In the genomic region with DNA sequence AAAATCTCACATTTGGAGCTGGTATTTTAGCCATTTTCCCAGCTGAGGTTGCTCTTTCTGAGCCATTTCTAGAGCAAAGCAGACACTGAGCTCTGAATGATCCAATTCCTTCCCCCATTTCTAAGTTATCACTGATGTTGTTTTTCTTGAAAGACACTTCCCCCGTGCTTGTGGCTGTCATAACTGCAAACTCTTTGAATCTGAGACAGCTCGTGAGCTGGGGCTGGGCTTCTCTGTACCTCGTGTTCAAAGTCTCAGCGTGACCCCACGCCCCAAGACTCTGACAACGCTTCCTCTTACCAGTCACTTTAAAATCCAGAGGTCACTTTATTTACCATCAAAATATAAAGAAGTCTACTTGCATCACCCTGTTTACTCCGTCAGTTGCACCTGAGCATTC, we compare ENCODE assay signal across 10 cellular contexts. TPM values are rescaled to one million over a fixed set of nuclear protein-coding genes. Genes with fewer than 3 reads are reported as not detected.
DNase-seq lines count a peak whose midpoint lies in the region; ATAC-seq and TF ChIP-seq lines count a peak whose summit lies in the region.
"Had no signal": no experiment of that assay in that cellular context is flagged by ENCODE, and none has a peak within 500 bp of the region (broad histone marks: within the 10 kb centered on the region; RNA-seq: fewer than 3 reads in every experiment).

No MANE protein-coding gene starts in this region.

- H3K4me3 Mint-ChIP-seq in CD14-positive monocyte (peak overlapping the region in 1 of 2 donors; percentile 28), WTC11 (no peak overlapping the region), osteocyte (ENCODE audit: unreplicated experiment) (no peak overlapping the region)
- H3K4me3 Mint-ChIP-seq in stimulated activated memory B cell treated with anti-CD40 and anti-IgM and Interleukin-4, amounts not matched to agents 10 μg/mL and 1 μg/mL and 100 μg/mL, for 72 hours = no peak overlapping the region

- POLR2A ChIA-PET in WTC11 (lab: Charles Lee) = no interaction called here

- ATAC-seq in WTC11 = no peak
- no peak for ATAC-seq in stimulated activated memory B cell treated with anti-CD40 and anti-IgM and Interleukin-4, amounts not matched to agents 10 μg/mL and 1 μg/mL and 100 μg/mL, for 72 hours
- ATAC-seq in GM21360 (IDR thresholded peaks at IDR 0.05; ENCODE audit: unreplicated experiment) = no peak

- DNase-seq in CD14-positive monocyte (ENCODE audit: low spot score) (peak; percentile 82), WTC11 (ENCODE audit: low spot score) (no peak), osteocyte (ENCODE audit: extremely low spot score, unreplicated experiment) (peak; percentile 44), SW480 (ENCODE audit: low spot score) (no peak), NCI-H69 (lab: John Stamatoyannopoulos, UW) (no peak)
- peak; percentile 41 for DNase-seq in activated naive CD4-positive, alpha-beta T cell treated with anti-CD3 and anti-CD28 coated beads, Interleukin-2, amount 50 U/mL, for 16 hours
- DNase-seq: NCI-H526 treated with DMSO at 0.1 percent for 48 hours had no signal

- CTCF ChIA-PET in WTC11 (lab: Charles Lee) = no interaction called here

- H3K4me1 Mint-ChIP-seq in CD14-positive monocyte = peaks cover 23% of the 10 kb centered on the region
- H3K4me1 Mint-ChIP-seq in WTC11 = peaks cover 17% of the 10 kb centered on the region
- peaks cover 2% of the 10 kb centered on the region for H3K4me1 Mint-ChIP-seq in osteocyte (ENCODE audit: unreplicated experiment)
- H3K4me1 Mint-ChIP-seq in stimulated activated memory B cell treated with anti-CD40 and anti-IgM and Interleukin-4, amounts not matched to agents 10 μg/mL and 1 μg/mL and 100 μg/mL, for 72 hours = peaks cover 2% of the 10 kb centered on the region

- TF ChIP-seq CTCF in CD14-positive monocyte (IDR thresholded peaks at IDR 0.05) = no peak
- no peak for TF ChIP-seq CTCF in WTC11 (IDR thresholded peaks at IDR 0.05)
- TF ChIP-seq CTCF in osteocyte (IDR thresholded peaks at IDR 0.05) = no peak

- peaks cover 0 to 2% (median 0%) of the 10 kb centered on the region in 7 donors for H3K9me3 Mint-ChIP-seq in CD14-positive monocyte
- H3K9me3 Mint-ChIP-seq in WTC11 = no peaks in the 10 kb centered on the region
- no peaks in the 10 kb centered on the region for H3K9me3 Mint-ChIP-seq in osteocyte (ENCODE audit: unreplicated experiment)
- no peaks in the 10 kb centered on the region for H3K9me3 Mint-ChIP-seq in stimulated activated memory B cell treated with anti-CD40 and anti-IgM and Interleukin-4, amounts not matched to agents 10 μg/mL and 1 μg/mL and 100 μg/mL, for 72 hours

- H3K27ac Mint-ChIP-seq in CD14-positive monocyte = peak overlapping the region; percentile 9 to 93 (median 76)
- peak overlapping the region; percentile 82 for H3K27ac Mint-ChIP-seq in WTC11
- H3K27ac Mint-ChIP-seq in osteocyte (ENCODE audit: unreplicated experiment) = no peak overlapping the region
- H3K27ac Mint-ChIP-seq in stimulated activated memory B cell treated with anti-CD40 and anti-IgM and Interleukin-4, amounts not matched to agents 10 μg/mL and 1 μg/mL and 100 μg/mL, for 72 hours = no peak overlapping the region

- intact Hi-C loops in CD14-positive monocyte (cut with micrococcal nuclease) = no loop called here

- H3K27me3 Mint-ChIP-seq in CD14-positive monocyte (ENCODE audit: low read depth in 3 of 3) (peaks cover 0 to 5% (median 3%) of the 10 kb centered on the region in 3 donors), WTC11 (ENCODE audit: low read depth) (no peaks in the 10 kb centered on the region), osteocyte (ENCODE audit: unreplicated experiment) (no peaks in the 10 kb centered on the region)
- H3K27me3 Mint-ChIP-seq in stimulated activated memory B cell treated with anti-CD40 and anti-IgM and Interleukin-4, amounts not matched to agents 10 μg/mL and 1 μg/mL and 100 μg/mL, for 72 hours = no peaks in the 10 kb centered on the region

- H3K36me3 Mint-ChIP-seq in CD14-positive monocyte (peaks cover 53 to 63% of the 10 kb centered on the region in 2 donors), WTC11 (no peaks in the 10 kb centered on the region), osteocyte (ENCODE audit: unreplicated experiment) (peaks cover 13% of the 10 kb centered on the region)
- peaks cover 72% of the 10 kb centered on the region for H3K36me3 Mint-ChIP-seq in stimulated activated memory B cell treated with anti-CD40 and anti-IgM and Interleukin-4, amounts not matched to agents 10 μg/mL and 1 μg/mL and 100 μg/mL, for 72 hours

TF ChIP-seq in WTC11, 78 proteins besides CTCF, POLR2A, EP300 and RAD21:
- TF ChIP-seq, protein P1, sequence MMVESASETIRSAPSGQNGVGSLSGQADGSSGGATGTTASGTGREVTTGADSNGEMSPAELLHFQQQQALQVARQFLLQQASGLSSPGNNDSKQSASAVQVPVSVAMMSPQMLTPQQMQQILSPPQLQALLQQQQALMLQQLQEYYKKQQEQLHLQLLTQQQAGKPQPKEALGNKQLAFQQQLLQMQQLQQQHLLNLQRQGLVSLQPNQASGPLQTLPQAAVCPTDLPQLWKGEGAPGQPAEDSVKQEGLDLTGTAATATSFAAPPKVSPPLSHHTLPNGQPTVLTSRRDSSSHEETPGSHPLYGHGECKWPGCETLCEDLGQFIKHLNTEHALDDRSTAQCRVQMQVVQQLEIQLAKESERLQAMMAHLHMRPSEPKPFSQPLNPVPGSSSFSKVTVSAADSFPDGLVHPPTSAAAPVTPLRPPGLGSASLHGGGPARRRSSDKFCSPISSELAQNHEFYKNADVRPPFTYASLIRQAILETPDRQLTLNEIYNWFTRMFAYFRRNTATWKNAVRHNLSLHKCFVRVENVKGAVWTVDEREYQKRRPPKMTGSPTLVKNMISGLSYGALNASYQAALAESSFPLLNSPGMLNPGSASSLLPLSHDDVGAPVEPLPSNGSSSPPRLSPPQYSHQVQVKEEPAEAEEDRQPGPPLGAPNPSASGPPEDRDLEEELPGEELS (CRISPR knock-in tag; IDR thresholded peaks at IDR 0.05) = no peak
- TF ChIP-seq ZNF671 (CRISPR knock-in tag; IDR thresholded peaks at IDR 0.05) = no peak
- TF ChIP-seq RORB (CRISPR knock-in tag; IDR thresholded peaks at IDR 0.05) = no peak
- no peak for TF ChIP-seq HMGA2 (CRISPR knock-in tag; IDR thresholded peaks at IDR 0.05)
- no peak for TF ChIP-seq CREM (CRISPR knock-in tag; IDR thresholded peaks at IDR 0.05)
- TF ChIP-seq TEAD4 (CRISPR knock-in tag; IDR thresholded peaks at IDR 0.05) = no peak
- no peak for TF ChIP-seq ZNF138 (CRISPR knock-in tag; conservative IDR thresholded peaks at IDR 0.05)
- TF ChIP-seq, protein P2, sequence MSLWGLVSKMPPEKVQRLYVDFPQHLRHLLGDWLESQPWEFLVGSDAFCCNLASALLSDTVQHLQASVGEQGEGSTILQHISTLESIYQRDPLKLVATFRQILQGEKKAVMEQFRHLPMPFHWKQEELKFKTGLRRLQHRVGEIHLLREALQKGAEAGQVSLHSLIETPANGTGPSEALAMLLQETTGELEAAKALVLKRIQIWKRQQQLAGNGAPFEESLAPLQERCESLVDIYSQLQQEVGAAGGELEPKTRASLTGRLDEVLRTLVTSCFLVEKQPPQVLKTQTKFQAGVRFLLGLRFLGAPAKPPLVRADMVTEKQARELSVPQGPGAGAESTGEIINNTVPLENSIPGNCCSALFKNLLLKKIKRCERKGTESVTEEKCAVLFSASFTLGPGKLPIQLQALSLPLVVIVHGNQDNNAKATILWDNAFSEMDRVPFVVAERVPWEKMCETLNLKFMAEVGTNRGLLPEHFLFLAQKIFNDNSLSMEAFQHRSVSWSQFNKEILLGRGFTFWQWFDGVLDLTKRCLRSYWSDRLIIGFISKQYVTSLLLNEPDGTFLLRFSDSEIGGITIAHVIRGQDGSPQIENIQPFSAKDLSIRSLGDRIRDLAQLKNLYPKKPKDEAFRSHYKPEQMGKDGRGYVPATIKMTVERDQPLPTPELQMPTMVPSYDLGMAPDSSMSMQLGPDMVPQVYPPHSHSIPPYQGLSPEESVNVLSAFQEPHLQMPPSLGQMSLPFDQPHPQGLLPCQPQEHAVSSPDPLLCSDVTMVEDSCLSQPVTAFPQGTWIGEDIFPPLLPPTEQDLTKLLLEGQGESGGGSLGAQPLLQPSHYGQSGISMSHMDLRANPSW (CRISPR knock-in tag; conservative IDR thresholded peaks at IDR 0.05; ENCODE audit: low read depth) = no peak
- TF ChIP-seq, protein P3, sequence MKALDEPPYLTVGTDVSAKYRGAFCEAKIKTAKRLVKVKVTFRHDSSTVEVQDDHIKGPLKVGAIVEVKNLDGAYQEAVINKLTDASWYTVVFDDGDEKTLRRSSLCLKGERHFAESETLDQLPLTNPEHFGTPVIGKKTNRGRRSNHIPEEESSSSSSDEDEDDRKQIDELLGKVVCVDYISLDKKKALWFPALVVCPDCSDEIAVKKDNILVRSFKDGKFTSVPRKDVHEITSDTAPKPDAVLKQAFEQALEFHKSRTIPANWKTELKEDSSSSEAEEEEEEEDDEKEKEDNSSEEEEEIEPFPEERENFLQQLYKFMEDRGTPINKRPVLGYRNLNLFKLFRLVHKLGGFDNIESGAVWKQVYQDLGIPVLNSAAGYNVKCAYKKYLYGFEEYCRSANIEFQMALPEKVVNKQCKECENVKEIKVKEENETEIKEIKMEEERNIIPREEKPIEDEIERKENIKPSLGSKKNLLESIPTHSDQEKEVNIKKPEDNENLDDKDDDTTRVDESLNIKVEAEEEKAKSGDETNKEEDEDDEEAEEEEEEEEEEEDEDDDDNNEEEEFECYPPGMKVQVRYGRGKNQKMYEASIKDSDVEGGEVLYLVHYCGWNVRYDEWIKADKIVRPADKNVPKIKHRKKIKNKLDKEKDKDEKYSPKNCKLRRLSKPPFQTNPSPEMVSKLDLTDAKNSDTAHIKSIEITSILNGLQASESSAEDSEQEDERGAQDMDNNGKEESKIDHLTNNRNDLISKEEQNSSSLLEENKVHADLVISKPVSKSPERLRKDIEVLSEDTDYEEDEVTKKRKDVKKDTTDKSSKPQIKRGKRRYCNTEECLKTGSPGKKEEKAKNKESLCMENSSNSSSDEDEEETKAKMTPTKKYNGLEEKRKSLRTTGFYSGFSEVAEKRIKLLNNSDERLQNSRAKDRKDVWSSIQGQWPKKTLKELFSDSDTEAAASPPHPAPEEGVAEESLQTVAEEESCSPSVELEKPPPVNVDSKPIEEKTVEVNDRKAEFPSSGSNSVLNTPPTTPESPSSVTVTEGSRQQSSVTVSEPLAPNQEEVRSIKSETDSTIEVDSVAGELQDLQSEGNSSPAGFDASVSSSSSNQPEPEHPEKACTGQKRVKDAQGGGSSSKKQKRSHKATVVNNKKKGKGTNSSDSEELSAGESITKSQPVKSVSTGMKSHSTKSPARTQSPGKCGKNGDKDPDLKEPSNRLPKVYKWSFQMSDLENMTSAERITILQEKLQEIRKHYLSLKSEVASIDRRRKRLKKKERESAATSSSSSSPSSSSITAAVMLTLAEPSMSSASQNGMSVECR (CRISPR knock-in tag; IDR thresholded peaks at IDR 0.05; ENCODE audit: borderline replicate concordance) = no peak
- TF ChIP-seq RELA (CRISPR knock-in tag; IDR thresholded peaks at IDR 0.05; ENCODE audit: borderline replicate concordance) = no peak

RNA-seq across cellular contexts. Expression of a gene that starts 35.1 kb away (rescaled TPM):
- polyA plus RNA-seq in CD14-positive monocyte = not detected
- total RNA-seq in WTC11 (2021) (not detected in 3 replicates), osteocyte (not detected in 2 replicates)
- total RNA-seq: temporal lobe had no signal

Comparison
In these comparisons a context has a peak if more than half of its experiments do, and no peak if none do; other contexts are left out.
1. DNase-seq: peak in CD14-positive monocyte (single experiment), activated naive CD4-positive, alpha-beta T cell treated with anti-CD3 and anti-CD28 coated beads, Interleukin-2, amount 50 U/mL, for 16 hours (single experiment) and osteocyte (single experiment); none in WTC11 (single experiment), SW480 (single experiment) and NCI-H69 (single experiment).
2. H3K27ac Mint-ChIP-seq: peak in CD14-positive monocyte (7 of 7) and WTC11 (single experiment); none in osteocyte (single experiment) and stimulated activated memory B cell treated with anti-CD40 and anti-IgM and Interleukin-4, amounts not matched to agents 10 μg/mL and 1 μg/mL and 100 μg/mL, for 72 hours (single experiment).